In genomic region chr16:56311208-56312027, GRCh38 we compare ENCODE assay signal across 13 cellular contexts.
A peak's percentile ranks its signal among the peaks of the same experiment; 100 is the strongest.
DNase-seq lines count a peak whose midpoint lies in the region; ATAC-seq and TF ChIP-seq lines count a peak whose summit lies in the region.
"Had no signal": no experiment of that assay in that cellular context is flagged by ENCODE, and none has a peak within 500 bp of the region (broad histone marks: within the 10 kb centered on the region; RNA-seq: fewer than 3 reads in every experiment).

No MANE protein-coding gene starts in this region.

- in situ Hi-C loops in SK-MEL-5 (cut with HindIII; ENCODE audit: low pct_unique_long_range_greater_than_20kb, low sequenced_read_pairs): no loop called here

- no peak overlapping the region for H2BK15ac ChIP-seq in mesendoderm (replicated peaks; ENCODE audit: low read depth)

- H4K5ac ChIP-seq in mesendoderm (ENCODE audit: low read length): no peak overlapping the region

- no peak overlapping the region for H2BK5ac ChIP-seq in mesendoderm (ENCODE audit: low read length)

- no peaks in the 10 kb centered on the region for H3K36me3 ChIP-seq in DND-41 (ENCODE audit: insufficient read depth, low read length)
- H3K36me3 ChIP-seq in mesendoderm (ENCODE audit: control insufficient read depth, insufficient read depth, low read length): no peaks in the 10 kb centered on the region
- H3K36me3 ChIP-seq: gastroesophageal sphincter had no signal

- H2AFZ ChIP-seq in DND-41 (ENCODE audit: low read depth, low read length): no peak overlapping the region
- H2AFZ ChIP-seq: PC-9 had no signal

- H3K79me1 ChIP-seq in mesendoderm (ENCODE audit: low read length): no peaks in the 10 kb centered on the region

- H3K56ac ChIP-seq in mesendoderm (ENCODE audit: low read length): no peak overlapping the region

- no peaks in the 10 kb centered on the region for H3K4me1 ChIP-seq in DND-41 (ENCODE audit: insufficient read depth, low read length)
- no peaks in the 10 kb centered on the region for H3K4me1 ChIP-seq in mesendoderm (ENCODE audit: control insufficient read depth, low read depth, low read length)
- H3K4me1 ChIP-seq: gastroesophageal sphincter had no signal

- no peak overlapping the region for H2AK5ac ChIP-seq in mesendoderm (ENCODE audit: low read length)

- no peak overlapping the region for H3K4me3 ChIP-seq in DND-41 (ENCODE audit: low read depth in 1 of 2, low read length in 2 of 2)
- H3K4me3 ChIP-seq in mesendoderm (ENCODE audit: low read length): no peak overlapping the region
- H3K4me3 ChIP-seq: gastroesophageal sphincter, PC-9 had no signal

- H3K27me3 ChIP-seq in DND-41 (ENCODE audit: insufficient read depth, low read length, poor library complexity): no peaks in the 10 kb centered on the region
- H3K27me3 ChIP-seq in mesendoderm (ENCODE audit: insufficient read depth, low read length, poor library complexity): no peaks in the 10 kb centered on the region
- H3K27me3 ChIP-seq: gastroesophageal sphincter had no signal

- no peak overlapping the region for H4K8ac ChIP-seq in mesendoderm (ENCODE audit: low read depth, low read length)

- H3K9ac ChIP-seq in DND-41 (ENCODE audit: low read depth, low read length) (no peak overlapping the region), mesendoderm (ENCODE audit: low read length) (no peak overlapping the region)

- DNase-seq in DND-41: peak; percentile 41
- peak; percentile 13 for DNase-seq in NAMALWA (ENCODE audit: low spot score)
- peak; percentile 36 for DNase-seq in SK-MEL-5 (ENCODE audit: low read depth, low spot score)
- DNase-seq in mesendoderm: peak; percentile 14
- DNase-seq in stimulated activated CD4-positive, alpha-beta T cell treated with anti-CD3 and anti-CD28 coated beads, Interleukin-4, amount 100 ng/mL, for 1 hour: no peak
- no peak for DNase-seq in GM03348 (ENCODE audit: low spot score)
- no peak for DNase-seq in RWPE1 (ENCODE audit: low spot score)
- no peak for DNase-seq in OCI-M1 (lab: John Stamatoyannopoulos, UW)
- DNase-seq: activated CD4-positive, alpha-beta T cell treated with anti-CD3 and anti-CD28 coated beads, Interleukin-2, amount 10 ng/mL, durations not matched to agents 24 days and 14 days; naive thymus-derived CD4-positive, alpha-beta T cell; PC-9; stimulated activated CD4-positive, alpha-beta T cell treated with anti-CD3 and anti-CD28 coated beads, Interleukin-2, amount 100 ng/mL, for 48 hours had no signal

- ATAC-seq in DND-41 (ENCODE audit: insufficient read depth, low read depth): peak; percentile 85
- ATAC-seq: gastroesophageal sphincter; naive thymus-derived CD4-positive, alpha-beta T cell had no signal

- H4K20me1 ChIP-seq in DND-41 (ENCODE audit: insufficient read depth, low read length): peaks cover 13% of the 10 kb centered on the region; the same call in 1 of the 2 replicates

- H3K79me2 ChIP-seq in DND-41 (ENCODE audit: insufficient read depth, low read length) (no peaks in the 10 kb centered on the region), mesendoderm (ENCODE audit: control insufficient read depth, insufficient read depth, low read length) (no peaks in the 10 kb centered on the region)

- POLR2A ChIA-PET in RWPE1 (lab: Yijun Ruan, JAX; ENCODE audit: low non-redundant PET): no interaction called here

- no peak overlapping the region for H3K27ac ChIP-seq in DND-41 (ENCODE audit: low read length)
- H3K27ac ChIP-seq in mesendoderm (ENCODE audit: low read depth, low read length): no peak overlapping the region
- H3K27ac ChIP-seq in RWPE1: no peak overlapping the region
- H3K27ac ChIP-seq: gastroesophageal sphincter, PC-9 had no signal

- CTCF ChIA-PET in RWPE1 (lab: Yijun Ruan, JAX): interaction anchor here (0.5 to 0.6 kb wide), 3 partner anchors 11 to 417 kb away, joined by 3 to 4 read pairs (median 3); no protein-coding TSS in a partner anchor

- H3K23ac ChIP-seq in mesendoderm (ENCODE audit: low read length): no peak overlapping the region

- WGBS in mesendoderm (ENCODE audit: extremely low coverage, insufficient coverage, low lambda C conversion rate): no CpG with 5 or more reads among the region's 13 CpGs

- H3K9me3 ChIP-seq in DND-41 (ENCODE audit: insufficient read depth, low read length, severe bottlenecking): no peaks in the 10 kb centered on the region
- H3K9me3 ChIP-seq: gastroesophageal sphincter had no signal

- peak; percentile 62 for TF ChIP-seq CTCF in DND-41 (IDR thresholded peaks at IDR 0.05; ENCODE audit: borderline replicate concordance, extremely low read depth, low read length, poor library complexity, severe bottlenecking)
- TF ChIP-seq CTCF in RWPE1 (conservative IDR thresholded peaks at IDR 0.05; ENCODE audit: low read depth): no peak; the same call in 1 of the 2 replicates

- no peak overlapping the region for H2BK120ac ChIP-seq in mesendoderm (ENCODE audit: low read depth, low read length)

- no peak overlapping the region for H3K4ac ChIP-seq in mesendoderm (ENCODE audit: low read depth, low read length)

- H3K18ac ChIP-seq in mesendoderm (ENCODE audit: low read length): no peak overlapping the region

- no peak overlapping the region for H3K4me2 ChIP-seq in DND-41 (ENCODE audit: insufficient read depth, low read length)
- no peak overlapping the region for H3K4me2 ChIP-seq in mesendoderm (ENCODE audit: low read length)
- H3K4me2 ChIP-seq: PC-9 had no signal

Comparison
In these comparisons a context has a peak if more than half of its experiments do, and no peak if none do; other contexts are left out.
1. DNase-seq: peak in DND-41 (single experiment), NAMALWA (single experiment), SK-MEL-5 (single experiment) and mesendoderm (single experiment); none in stimulated activated CD4-positive, alpha-beta T cell treated with anti-CD3 and anti-CD28 coated beads, Interleukin-4, amount 100 ng/mL, for 1 hour (single experiment), GM03348 (single experiment), RWPE1 (single experiment) and OCI-M1 (single experiment).